In genomic region chr11:127454856-127455255, GRCh38 we compare ENCODE assay signal across 18 cellular contexts.
A peak's percentile ranks its signal among the peaks of the same experiment; 100 is the strongest.
DNase-seq lines count a peak whose midpoint lies in the region; ATAC-seq and TF ChIP-seq lines count a peak whose summit lies in the region.
"Had no signal": no experiment of that assay in that cellular context is flagged by ENCODE, and none has a peak within 500 bp of the region (broad histone marks: within the 10 kb centered on the region; RNA-seq: fewer than 3 reads in every experiment).

No MANE protein-coding gene starts in this region.

- no peaks in the 10 kb centered on the region for H4K20me1 ChIP-seq in H9 (ENCODE audit: control insufficient read depth, insufficient read depth, insufficient read length)

- TF ChIP-seq CTCF in H9 (conservative IDR thresholded peaks at IDR 0.05) = no peak

- no CpG with 5 or more reads among the region's 4 CpGs for WGBS in H9 (ENCODE audit: extremely low coverage, insufficient read length, low lambda C conversion rate)
- no CpG with 5 or more reads among the region's 4 CpGs for WGBS in neuronal stem cell (ENCODE audit: extremely low coverage in 2 of 2, insufficient read length in 2 of 2, insufficient replicate concordance in 1 of 2), 2 donors

- H3K14ac ChIP-seq in H9 (ENCODE audit: insufficient read depth, low read length) = no peak overlapping the region
- H3K14ac ChIP-seq in neuronal stem cell (ENCODE audit: low read length) = no peak overlapping the region

- H4K91ac ChIP-seq in H9 (ENCODE audit: insufficient read length, low read depth, low read length) (no peak overlapping the region), neuronal stem cell (ENCODE audit: low read depth, low read length, poor library complexity) (no peak overlapping the region)

- ATAC-seq in GM19035 (IDR thresholded peaks at IDR 0.05; ENCODE audit: unreplicated experiment) (no peak), HG03378 (IDR thresholded peaks at IDR 0.05; ENCODE audit: unreplicated experiment) (no peak)
- ATAC-seq: esophagus mucosa, lower lobe of right lung, right cardiac atrium had no signal

- DNase-seq in H9 (no peak), NCI-H2029 (lab: John Stamatoyannopoulos, UW) (peak; percentile 92), SK-N-DZ (ENCODE audit: low spot score) (peak; percentile 3), neuronal stem cell (ENCODE audit: low spot score) (no peak)
- no peak for DNase-seq in activated naive CD4-positive, alpha-beta T cell (lab: John Stamatoyannopoulos, UW)
- DNase-seq: activated effector memory CD4-positive, alpha-beta T cell treated with Interleukin-2 at 50 U/mL for 16 hours; CD4-positive, CD25-positive, alpha-beta regulatory T cell; lower lobe of right lung; NCI-H1048; nephron progenitor cell; OCI-M1; right cardiac atrium; stimulated activated CD4-positive, alpha-beta T cell treated with anti-CD3 and anti-CD28 coated beads, Interleukin-4, amount 100 ng/mL, for 1 hour; upper lobe of left lung had no signal

- no peaks in the 10 kb centered on the region for H3K79me1 ChIP-seq in H9 (ENCODE audit: insufficient read depth, low read depth, low read length, poor library complexity, severe bottlenecking)
- no peaks in the 10 kb centered on the region for H3K79me1 ChIP-seq in neuronal stem cell (ENCODE audit: low read depth, low read length)

- H3K4me3 Mint-ChIP-seq in H9 = no peak overlapping the region
- H3K4me3 Mint-ChIP-seq: CD4-positive, CD25-positive, alpha-beta regulatory T cell; dendritic cell treated with granulocyte-macrophage colony-stimulating factor and Interleukin-4, amounts not matched to agents 40 ng/mL and 50 ng/mL, for 4 days; nephron progenitor cell had no signal

- no peak overlapping the region for H4K5ac ChIP-seq in H9 (ENCODE audit: insufficient read length, low read depth, low read length)

- H3K4me1 ChIP-seq in H9 (ENCODE audit: insufficient read depth, low read length) (peaks cover 5% of the 10 kb centered on the region; the same call in 1 of the 2 replicates), neuronal stem cell (ENCODE audit: control insufficient read depth in 2 of 2, insufficient read depth in 1 of 2, low read depth in 1 of 2, low read length in 2 of 2) (peaks cover 4 to 9% of the 10 kb centered on the region in 2 donors)
- H3K4me1 ChIP-seq: lower lobe of right lung, upper lobe of left lung had no signal

- H3K36me3 ChIP-seq in neuronal stem cell (replicated peaks in 1 of 2; ENCODE audit: control insufficient read depth in 2 of 2, insufficient read depth in 2 of 2, low read length in 2 of 2) = no peaks in the 10 kb centered on the region
- H3K36me3 ChIP-seq: lower lobe of right lung, upper lobe of left lung had no signal

- no peaks in the 10 kb centered on the region for H3K9me3 Mint-ChIP-seq in H9
- H3K9me3 Mint-ChIP-seq: dendritic cell treated with granulocyte-macrophage colony-stimulating factor and Interleukin-4, amounts not matched to agents 40 ng/mL and 50 ng/mL, for 4 days had no signal

- H3K4ac ChIP-seq in H9 (ENCODE audit: low read depth, low read length) = no peak overlapping the region
- H3K4ac ChIP-seq in neuronal stem cell (ENCODE audit: low read length) = no peak overlapping the region

- H3K4me2 ChIP-seq in H9 (ENCODE audit: insufficient read depth, insufficient read length, low read length) (no peak overlapping the region), neuronal stem cell (ENCODE audit: insufficient read depth, low read length, poor library complexity, severe bottlenecking) (no peak overlapping the region)

- H3K18ac ChIP-seq in H9 (ENCODE audit: insufficient read length, low read depth, low read length) (no peak overlapping the region), neuronal stem cell (ENCODE audit: low read length) (no peak overlapping the region)

- H3K4me1 Mint-ChIP-seq in H9 = peaks cover 30 to 31% of the 10 kb centered on the region in 2 experiments
- H3K4me1 Mint-ChIP-seq: CD4-positive, CD25-positive, alpha-beta regulatory T cell had no signal

- no peaks in the 10 kb centered on the region for H3K79me2 ChIP-seq in H9 (ENCODE audit: insufficient read depth, low read length)

- H3K56ac ChIP-seq in H9 (ENCODE audit: insufficient read length, low read depth, low read length) = no peak overlapping the region

- no peak overlapping the region for H3K4me3 ChIP-seq in neuronal stem cell (ENCODE audit: low read length in 2 of 2)
- H3K4me3 ChIP-seq: lower lobe of right lung, upper lobe of left lung had no signal

- H3K23me2 ChIP-seq in H9 (ENCODE audit: insufficient read length, low read depth, low read length, poor library complexity, severe bottlenecking) = no peaks in the 10 kb centered on the region

- no peak overlapping the region for H3K27ac Mint-ChIP-seq in H9
- H3K27ac Mint-ChIP-seq: CD4-positive, CD25-positive, alpha-beta regulatory T cell; dendritic cell treated with granulocyte-macrophage colony-stimulating factor and Interleukin-4, amounts not matched to agents 40 ng/mL and 50 ng/mL, for 4 days; nephron progenitor cell had no signal

- H2BK120ac ChIP-seq in H9 (ENCODE audit: low read depth, low read length, poor library complexity, severe bottlenecking) = no peak overlapping the region
- no peak overlapping the region for H2BK120ac ChIP-seq in neuronal stem cell (ENCODE audit: low read depth, low read length)

- H3K27me3 ChIP-seq in H9 (ENCODE audit: insufficient read depth, low read length) = no peaks in the 10 kb centered on the region
- H3K27me3 ChIP-seq in neuronal stem cell (ENCODE audit: control insufficient read depth in 3 of 3, insufficient read depth in 3 of 3, low read depth in 1 of 3, low read length in 3 of 3) = peaks cover 0 to 3% (median 0%) of the 10 kb centered on the region in 3 experiments
- H3K27me3 ChIP-seq: upper lobe of left lung had no signal

- H3K23ac ChIP-seq in H9 (ENCODE audit: insufficient read length, low read depth, low read length) (no peak overlapping the region), neuronal stem cell (ENCODE audit: low read depth, low read length, poor library complexity) (peak overlapping the region; percentile 12)

- no peak overlapping the region for H3K9ac ChIP-seq in H9 (ENCODE audit: extremely low read depth, insufficient read length, low read length)
- no peak overlapping the region for H3K9ac ChIP-seq in neuronal stem cell (ENCODE audit: low read depth, low read length, poor library complexity)

- H3K27me3 Mint-ChIP-seq in H9 (ENCODE audit: low read depth) = peaks cover 2% of the 10 kb centered on the region
- H3K27me3 Mint-ChIP-seq: CD4-positive, CD25-positive, alpha-beta regulatory T cell; dendritic cell treated with granulocyte-macrophage colony-stimulating factor and Interleukin-4, amounts not matched to agents 40 ng/mL and 50 ng/mL, for 4 days had no signal

- H2BK12ac ChIP-seq in H9 (ENCODE audit: insufficient read length, low read depth, low read length) (no peak overlapping the region), neuronal stem cell (ENCODE audit: low read length) (no peak overlapping the region)

- no peak overlapping the region for H3T11ph ChIP-seq in H9 (ENCODE audit: low read length)

- no peak overlapping the region for H2BK15ac ChIP-seq in H9 (ENCODE audit: low read depth, low read length)
- H2BK15ac ChIP-seq in neuronal stem cell (ENCODE audit: low read length) = no peak overlapping the region

- H2BK5ac ChIP-seq in H9 (ENCODE audit: insufficient read length, low read length) = no peak overlapping the region
- H2BK5ac ChIP-seq in neuronal stem cell (ENCODE audit: low read length) = no peak overlapping the region

- H4K8ac ChIP-seq in H9 (replicated peaks; ENCODE audit: insufficient read length, low read depth, low read length) (no peak overlapping the region), neuronal stem cell (ENCODE audit: low read depth, low read length) (no peak overlapping the region)

- H2AK5ac ChIP-seq in H9 (ENCODE audit: insufficient read length, low read length) (no peak overlapping the region), neuronal stem cell (ENCODE audit: low read depth, low read length) (no peak overlapping the region)

- H2BK20ac ChIP-seq in H9 (ENCODE audit: low read depth, low read length, poor library complexity, severe bottlenecking) = no peak overlapping the region

- no peaks in the 10 kb centered on the region for H3K9me3 ChIP-seq in H9 (ENCODE audit: control insufficient read depth, low read depth, low read length)
- no peaks in the 10 kb centered on the region for H3K9me3 ChIP-seq in neuronal stem cell (replicated peaks in 1 of 2; ENCODE audit: control insufficient read depth in 2 of 2, insufficient read depth in 1 of 2, low read depth in 1 of 2, low read length in 2 of 2)
- H3K9me3 ChIP-seq: lower lobe of right lung, upper lobe of left lung had no signal

- peak overlapping the region; percentile 52 for H2AFZ ChIP-seq in H9 (ENCODE audit: low read length)
- H2AFZ ChIP-seq in neuronal stem cell (ENCODE audit: low read length) = no peak overlapping the region

- no peaks in the 10 kb centered on the region for H3K36me3 Mint-ChIP-seq in H9 (ENCODE audit: insufficient read depth in 1 of 3, low read depth in 3 of 3)
- H3K36me3 Mint-ChIP-seq: CD4-positive, CD25-positive, alpha-beta regulatory T cell had no signal

- H3K27ac ChIP-seq in H9 (ENCODE audit: insufficient read length, low read depth, low read length) = no peak overlapping the region
- H3K27ac ChIP-seq in neuronal stem cell (replicated peaks; ENCODE audit: low read length) = no peak overlapping the region
- H3K27ac ChIP-seq: lower lobe of right lung, upper lobe of left lung had no signal

Comparison
In these comparisons a context has a peak if more than half of its experiments do, and no peak if none do; other contexts are left out.
1. DNase-seq: peak in NCI-H2029 (single experiment) and SK-N-DZ (single experiment); none in H9 (single experiment), neuronal stem cell (single experiment) and activated naive CD4-positive, alpha-beta T cell (0 of 4).